ENCODE assay signal across 8 cellular contexts in the genomic region with DNA sequence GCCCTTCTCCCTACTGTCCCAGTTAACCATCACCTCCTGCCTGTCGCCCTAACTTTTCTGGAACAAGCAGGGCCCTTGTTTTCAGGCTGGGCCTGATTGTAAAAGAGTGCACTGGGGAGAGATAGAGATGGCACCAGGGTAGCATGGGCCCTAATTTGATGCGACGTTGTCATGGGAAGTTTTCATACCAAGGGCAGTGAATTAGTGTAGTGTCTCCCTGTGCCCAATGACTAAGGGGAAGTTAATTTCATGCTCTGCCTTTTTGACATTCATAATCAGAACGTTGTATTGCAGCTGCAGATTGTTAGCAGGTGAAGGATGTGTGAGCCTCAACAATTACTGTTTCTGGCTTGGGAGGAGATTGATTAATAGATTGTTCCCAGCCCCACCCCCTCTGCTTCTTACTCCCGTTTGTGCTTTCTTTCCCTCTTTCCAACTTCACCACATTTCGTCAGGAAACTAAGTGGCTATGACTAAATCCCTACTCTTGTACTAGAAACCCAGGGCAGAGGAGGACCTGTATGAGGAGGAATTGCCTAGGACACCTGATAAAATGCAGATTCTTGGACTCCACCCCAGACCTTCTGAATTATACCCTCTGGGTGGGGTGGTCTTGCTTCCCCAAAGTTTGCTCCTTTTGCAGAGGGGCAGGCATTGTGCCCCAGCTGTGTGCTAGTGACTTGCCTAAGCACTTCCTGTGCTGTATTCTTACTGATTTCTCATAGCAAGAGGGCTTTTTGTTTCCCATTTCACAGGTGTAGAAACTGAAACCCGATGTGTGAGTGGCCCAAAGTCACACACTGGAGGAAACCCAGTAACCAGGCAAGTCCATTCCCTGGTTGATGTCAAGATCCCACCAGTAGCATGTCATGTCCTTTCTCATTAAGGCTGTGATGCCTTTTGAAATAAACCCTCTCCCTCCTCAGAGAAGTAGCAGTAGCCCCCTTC. TPM values are rescaled to one million over a fixed set of nuclear protein-coding genes. Genes with fewer than 3 reads are reported as not detected.
DNase-seq lines count a peak whose midpoint lies in the region; ATAC-seq and TF ChIP-seq lines count a peak whose summit lies in the region.

No MANE protein-coding gene starts in this region.

- H3K4me1 ChIP-seq in GM23248 (ENCODE audit: insufficient read depth) (no peaks in the 10 kb centered on the region), psoas muscle (peaks cover 55% of the 10 kb centered on the region), transverse colon (peaks cover 4 to 26% (median 8%) of the 10 kb centered on the region in 4 donors)

- intact Hi-C loops in psoas muscle (cut with DNase I) = no loop called here
- intact Hi-C loops in transverse colon (cut with DNase I; ENCODE audit: low total_unique reads) = no loop called here
- intact Hi-C loops in left ventricle myocardium superior (cut with micrococcal nuclease) = no loop called here

- no peak for DNase-seq in activated CD4-positive, CD25-positive, alpha-beta regulatory T cell treated with anti-CD3 and anti-CD28 coated beads, Interleukin-2, amount 50 U/mL, for 72 hours
- DNase-seq in GM23248 (peak; percentile 34), psoas muscle (no peak), transverse colon (no peak), iPS-NIHi7 (ENCODE audit: extremely low spot score) (no peak), left ventricle myocardium superior (no peak)

- no peaks in the 10 kb centered on the region for H3F3A ChIP-seq in GM23248 (ENCODE audit: insufficient read depth)

- H3K27me3 ChIP-seq in GM23248 (replicated peaks; ENCODE audit: insufficient read depth) = no peaks in the 10 kb centered on the region
- no peaks in the 10 kb centered on the region for H3K27me3 ChIP-seq in psoas muscle (ENCODE audit: insufficient read depth in 3 of 3, low read length in 2 of 3)
- no peaks in the 10 kb centered on the region for H3K27me3 ChIP-seq in transverse colon

- TF ChIP-seq CTCF in psoas muscle (IDR thresholded peaks at IDR 0.05) (no peak), transverse colon (IDR thresholded peaks at IDR 0.05) (no peak)

- H3K79me2 ChIP-seq in GM23248 (ENCODE audit: insufficient read depth) = peaks cover 77% of the 10 kb centered on the region

- no peak for TF ChIP-seq EP300 in transverse colon (IDR thresholded peaks at IDR 0.05; ENCODE audit: low read depth)

- ATAC-seq in activated CD4-positive, CD25-positive, alpha-beta regulatory T cell treated with anti-CD3 and anti-CD28 coated beads, Interleukin-2, amount 50 U/mL, for 24 hours = peak; percentile 33 to 51
- ATAC-seq in HG03571 (IDR thresholded peaks at IDR 0.05; ENCODE audit: unreplicated experiment) (peak; percentile 94), psoas muscle (no peak), left ventricle myocardium superior (no peak)

- H3K4me2 ChIP-seq in GM23248 (ENCODE audit: unreplicated experiment) = no peak overlapping the region

- in situ Hi-C loops in GM23248 (cut with MboI) = no loop called here
- in situ Hi-C loops in transverse colon (cut with MboI; ENCODE audit: low pct_ligation_motif_present in 1 of 4, low pct_unique_long_range_greater_than_20kb in 1 of 4, low sequenced_read_pairs in 3 of 4) = no loop called here

- H3K9me3 ChIP-seq in GM23248 (ENCODE audit: low read depth) (no peaks in the 10 kb centered on the region), psoas muscle (no peaks in the 10 kb centered on the region), transverse colon (no peaks in the 10 kb centered on the region)

- WGBS in GM23248 (ENCODE audit: low coverage in 1 of 2, low lambda C conversion rate in 2 of 2, missing lambda C conversion rate in 2 of 2), 2 experiments = 53 to 57% methylated on average over 7 of the region's 7 CpGs
- 56 to 75% (median 65%) methylated on average over 7 of the region's 7 CpGs for WGBS in psoas muscle, 3 donors
- 64 to 71% methylated on average over 1 to 7 of the region's 7 CpGs for WGBS in transverse colon (ENCODE audit: low coverage in 1 of 2), 2 donors

- H3K4me3 ChIP-seq in GM23248 (no peak overlapping the region), psoas muscle (no peak overlapping the region), transverse colon (no peak overlapping the region)

- no peak overlapping the region for H3K9ac ChIP-seq in GM23248

- H3K27ac ChIP-seq in GM23248 = no peak overlapping the region
- peak overlapping the region; percentile 7 for H3K27ac ChIP-seq in psoas muscle
- peak overlapping the region in 2 of 4 donors; percentile 1 to 6 for H3K27ac ChIP-seq in transverse colon

- H3K9me2 ChIP-seq in GM23248 (ENCODE audit: insufficient read depth) = no peaks in the 10 kb centered on the region

- no peak for TF ChIP-seq POLR2A in transverse colon (IDR thresholded peaks at IDR 0.05)

- no peaks in the 10 kb centered on the region for H4K20me1 ChIP-seq in GM23248 (ENCODE audit: insufficient read depth)

- H3K36me3 ChIP-seq in GM23248 (ENCODE audit: low read depth) = no peaks in the 10 kb centered on the region
- no peaks in the 10 kb centered on the region for H3K36me3 ChIP-seq in psoas muscle (ENCODE audit: insufficient read depth in 1 of 2, low read depth in 1 of 2)
- no peaks in the 10 kb centered on the region for H3K36me3 ChIP-seq in transverse colon

- H2AFZ ChIP-seq in GM23248 = no peak overlapping the region

RNA-seq across cellular contexts. Expression of gene DAB2IP, which starts 56.3 kb away (rescaled TPM):
- 9.5 and 19.7 TPM in 2 replicates for total RNA-seq in GM23248 (2014; rRNA removed; shearing (Covaris generic))
- polyA plus RNA-seq in GM23248 (2016; fragmentation: Nextera tagmentation; extraction: Ambion mirVana) (2.1 and 2.6 TPM in 2 replicates), psoas muscle (10 to 100 TPM; 14.1 to 18.7 (median 14.4) TPM)
- total RNA-seq in psoas muscle (10 to 100 TPM; 33.4 to 66.2 (median 50.7) TPM), transverse colon (100 to 1,000 TPM in 1 of 4 donors, 10 to 100 TPM in 3; 84.2 to 159 (median 90.7) TPM), left ventricle myocardium superior (54.8 TPM)

Comparison
In these comparisons a context has a peak if more than half of its experiments do, and no peak if none do; other contexts are left out.
1. ATAC-seq: peak in activated CD4-positive, CD25-positive, alpha-beta regulatory T cell treated with anti-CD3 and anti-CD28 coated beads, Interleukin-2, amount 50 U/mL, for 24 hours (2 of 2) and HG03571 (single experiment); none in psoas muscle (0 of 4) and left ventricle myocardium superior (single experiment).